In genomic region chr3:31921833-31922232, GRCh38 we compare ENCODE assay signal across 1 cellular context.
TF ChIP-seq lines count a peak whose summit lies in the region.

No MANE protein-coding gene starts in this region.

TF ChIP-seq in IMR-90, 13 proteins besides CTCF, POLR2A, EP300 and RAD21:
- TF ChIP-seq MAFK (IDR thresholded peaks at IDR 0.05; ENCODE audit: low read depth, low read length) (peak; percentile 73), NFE2L2 (IDR thresholded peaks at IDR 0.05; ENCODE audit: low read depth, low read length) (no peak)
